Comparison of ENCODE assay signal across 1 cellular context in the genomic region with DNA sequence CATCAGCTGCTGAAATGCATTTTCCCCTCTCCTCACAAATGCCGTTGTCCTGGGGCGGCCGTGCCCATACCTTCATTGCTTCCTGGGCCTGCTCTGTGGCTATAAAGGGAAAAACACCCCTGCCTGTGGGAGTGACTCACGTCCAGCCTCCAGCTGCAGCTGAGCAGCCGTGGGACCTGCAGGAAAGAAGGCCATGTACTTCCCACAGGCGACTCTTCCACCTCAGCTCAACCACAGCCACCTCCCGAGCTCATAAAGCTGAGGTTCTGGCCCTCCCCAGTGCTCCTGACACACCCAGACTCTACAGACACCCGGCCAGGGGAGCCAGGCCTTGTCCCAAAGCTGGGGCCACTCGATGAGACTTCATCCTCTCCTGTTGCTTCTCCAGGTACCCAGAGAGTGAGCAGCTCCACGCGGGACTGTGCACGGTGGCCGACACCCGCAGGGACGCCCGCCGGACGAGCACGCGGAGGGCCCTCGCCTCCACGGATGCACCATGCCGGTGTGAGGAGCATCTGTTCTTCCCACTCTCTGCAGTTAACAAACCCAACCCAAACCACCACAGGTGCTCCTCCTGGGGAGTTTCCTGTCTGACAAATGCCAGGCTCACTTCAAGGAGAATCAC.
TF ChIP-seq lines count a peak whose summit lies in the region.

No MANE protein-coding gene starts in this region.

TF ChIP-seq in WTC11, 78 proteins besides CTCF, POLR2A, EP300 and RAD21 (continued from another document):
- TF ChIP-seq, protein P1, sequence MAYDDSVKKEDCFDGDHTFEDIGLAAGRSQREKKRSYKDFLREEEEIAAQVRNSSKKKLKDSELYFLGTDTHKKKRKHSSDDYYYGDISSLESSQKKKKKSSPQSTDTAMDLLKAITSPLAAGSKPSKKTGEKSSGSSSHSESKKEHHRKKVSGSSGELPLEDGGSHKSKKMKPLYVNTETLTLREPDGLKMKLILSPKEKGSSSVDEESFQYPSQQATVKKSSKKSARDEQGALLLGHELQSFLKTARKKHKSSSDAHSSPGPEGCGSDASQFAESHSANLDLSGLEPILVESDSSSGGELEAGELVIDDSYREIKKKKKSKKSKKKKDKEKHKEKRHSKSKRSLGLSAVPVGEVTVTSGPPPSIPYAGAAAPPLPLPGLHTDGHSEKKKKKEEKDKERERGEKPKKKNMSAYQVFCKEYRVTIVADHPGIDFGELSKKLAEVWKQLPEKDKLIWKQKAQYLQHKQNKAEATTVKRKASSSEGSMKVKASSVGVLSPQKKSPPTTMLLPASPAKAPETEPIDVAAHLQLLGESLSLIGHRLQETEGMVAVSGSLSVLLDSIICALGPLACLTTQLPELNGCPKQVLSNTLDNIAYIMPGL (CRISPR knock-in tag; IDR thresholded peaks at IDR 0.05), result no peak
- TF ChIP-seq, protein P2, sequence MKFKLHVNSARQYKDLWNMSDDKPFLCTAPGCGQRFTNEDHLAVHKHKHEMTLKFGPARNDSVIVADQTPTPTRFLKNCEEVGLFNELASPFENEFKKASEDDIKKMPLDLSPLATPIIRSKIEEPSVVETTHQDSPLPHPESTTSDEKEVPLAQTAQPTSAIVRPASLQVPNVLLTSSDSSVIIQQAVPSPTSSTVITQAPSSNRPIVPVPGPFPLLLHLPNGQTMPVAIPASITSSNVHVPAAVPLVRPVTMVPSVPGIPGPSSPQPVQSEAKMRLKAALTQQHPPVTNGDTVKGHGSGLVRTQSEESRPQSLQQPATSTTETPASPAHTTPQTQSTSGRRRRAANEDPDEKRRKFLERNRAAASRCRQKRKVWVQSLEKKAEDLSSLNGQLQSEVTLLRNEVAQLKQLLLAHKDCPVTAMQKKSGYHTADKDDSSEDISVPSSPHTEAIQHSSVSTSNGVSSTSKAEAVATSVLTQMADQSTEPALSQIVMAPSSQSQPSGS (CRISPR knock-in tag; IDR thresholded peaks at IDR 0.05; ENCODE audit: borderline replicate concordance, low read depth), result no peak
- TF ChIP-seq NFATC4 (CRISPR knock-in tag; IDR thresholded peaks at IDR 0.05) (no peak), ZNF423 (CRISPR knock-in tag; IDR thresholded peaks at IDR 0.05) (no peak), OVOL2 (CRISPR knock-in tag; IDR thresholded peaks at IDR 0.05; ENCODE audit: borderline replicate concordance) (no peak), ZNF219 (CRISPR knock-in tag; IDR thresholded peaks at IDR 0.05; ENCODE audit: borderline replicate concordance) (no peak), ZNF138 (CRISPR knock-in tag; conservative IDR thresholded peaks at IDR 0.05) (no peak), ESRRA (CRISPR knock-in tag; IDR thresholded peaks at IDR 0.05; ENCODE audit: borderline replicate concordance) (no peak), NFYB (CRISPR knock-in tag; conservative IDR thresholded peaks at IDR 0.05; ENCODE audit: low read depth) (no peak), RELA (CRISPR knock-in tag; IDR thresholded peaks at IDR 0.05; ENCODE audit: borderline replicate concordance) (no peak), ZNF121 (CRISPR knock-in tag; IDR thresholded peaks at IDR 0.05) (no peak), ZNF416 (CRISPR knock-in tag; IDR thresholded peaks at IDR 0.05) (no peak)
- TF ChIP-seq, protein P3, sequence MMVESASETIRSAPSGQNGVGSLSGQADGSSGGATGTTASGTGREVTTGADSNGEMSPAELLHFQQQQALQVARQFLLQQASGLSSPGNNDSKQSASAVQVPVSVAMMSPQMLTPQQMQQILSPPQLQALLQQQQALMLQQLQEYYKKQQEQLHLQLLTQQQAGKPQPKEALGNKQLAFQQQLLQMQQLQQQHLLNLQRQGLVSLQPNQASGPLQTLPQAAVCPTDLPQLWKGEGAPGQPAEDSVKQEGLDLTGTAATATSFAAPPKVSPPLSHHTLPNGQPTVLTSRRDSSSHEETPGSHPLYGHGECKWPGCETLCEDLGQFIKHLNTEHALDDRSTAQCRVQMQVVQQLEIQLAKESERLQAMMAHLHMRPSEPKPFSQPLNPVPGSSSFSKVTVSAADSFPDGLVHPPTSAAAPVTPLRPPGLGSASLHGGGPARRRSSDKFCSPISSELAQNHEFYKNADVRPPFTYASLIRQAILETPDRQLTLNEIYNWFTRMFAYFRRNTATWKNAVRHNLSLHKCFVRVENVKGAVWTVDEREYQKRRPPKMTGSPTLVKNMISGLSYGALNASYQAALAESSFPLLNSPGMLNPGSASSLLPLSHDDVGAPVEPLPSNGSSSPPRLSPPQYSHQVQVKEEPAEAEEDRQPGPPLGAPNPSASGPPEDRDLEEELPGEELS (CRISPR knock-in tag; IDR thresholded peaks at IDR 0.05), result no peak
- TF ChIP-seq, protein P4, sequence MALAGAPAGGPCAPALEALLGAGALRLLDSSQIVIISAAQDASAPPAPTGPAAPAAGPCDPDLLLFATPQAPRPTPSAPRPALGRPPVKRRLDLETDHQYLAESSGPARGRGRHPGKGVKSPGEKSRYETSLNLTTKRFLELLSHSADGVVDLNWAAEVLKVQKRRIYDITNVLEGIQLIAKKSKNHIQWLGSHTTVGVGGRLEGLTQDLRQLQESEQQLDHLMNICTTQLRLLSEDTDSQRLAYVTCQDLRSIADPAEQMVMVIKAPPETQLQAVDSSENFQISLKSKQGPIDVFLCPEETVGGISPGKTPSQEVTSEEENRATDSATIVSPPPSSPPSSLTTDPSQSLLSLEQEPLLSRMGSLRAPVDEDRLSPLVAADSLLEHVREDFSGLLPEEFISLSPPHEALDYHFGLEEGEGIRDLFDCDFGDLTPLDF (CRISPR knock-in tag; IDR thresholded peaks at IDR 0.05), result no peak
- TF ChIP-seq, protein P5, sequence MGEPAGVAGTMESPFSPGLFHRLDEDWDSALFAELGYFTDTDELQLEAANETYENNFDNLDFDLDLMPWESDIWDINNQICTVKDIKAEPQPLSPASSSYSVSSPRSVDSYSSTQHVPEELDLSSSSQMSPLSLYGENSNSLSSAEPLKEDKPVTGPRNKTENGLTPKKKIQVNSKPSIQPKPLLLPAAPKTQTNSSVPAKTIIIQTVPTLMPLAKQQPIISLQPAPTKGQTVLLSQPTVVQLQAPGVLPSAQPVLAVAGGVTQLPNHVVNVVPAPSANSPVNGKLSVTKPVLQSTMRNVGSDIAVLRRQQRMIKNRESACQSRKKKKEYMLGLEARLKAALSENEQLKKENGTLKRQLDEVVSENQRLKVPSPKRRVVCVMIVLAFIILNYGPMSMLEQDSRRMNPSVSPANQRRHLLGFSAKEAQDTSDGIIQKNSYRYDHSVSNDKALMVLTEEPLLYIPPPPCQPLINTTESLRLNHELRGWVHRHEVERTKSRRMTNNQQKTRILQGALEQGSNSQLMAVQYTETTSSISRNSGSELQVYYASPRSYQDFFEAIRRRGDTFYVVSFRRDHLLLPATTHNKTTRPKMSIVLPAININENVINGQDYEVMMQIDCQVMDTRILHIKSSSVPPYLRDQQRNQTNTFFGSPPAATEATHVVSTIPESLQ (CRISPR knock-in tag; IDR thresholded peaks at IDR 0.05), result no peak
- TF ChIP-seq, protein P6, sequence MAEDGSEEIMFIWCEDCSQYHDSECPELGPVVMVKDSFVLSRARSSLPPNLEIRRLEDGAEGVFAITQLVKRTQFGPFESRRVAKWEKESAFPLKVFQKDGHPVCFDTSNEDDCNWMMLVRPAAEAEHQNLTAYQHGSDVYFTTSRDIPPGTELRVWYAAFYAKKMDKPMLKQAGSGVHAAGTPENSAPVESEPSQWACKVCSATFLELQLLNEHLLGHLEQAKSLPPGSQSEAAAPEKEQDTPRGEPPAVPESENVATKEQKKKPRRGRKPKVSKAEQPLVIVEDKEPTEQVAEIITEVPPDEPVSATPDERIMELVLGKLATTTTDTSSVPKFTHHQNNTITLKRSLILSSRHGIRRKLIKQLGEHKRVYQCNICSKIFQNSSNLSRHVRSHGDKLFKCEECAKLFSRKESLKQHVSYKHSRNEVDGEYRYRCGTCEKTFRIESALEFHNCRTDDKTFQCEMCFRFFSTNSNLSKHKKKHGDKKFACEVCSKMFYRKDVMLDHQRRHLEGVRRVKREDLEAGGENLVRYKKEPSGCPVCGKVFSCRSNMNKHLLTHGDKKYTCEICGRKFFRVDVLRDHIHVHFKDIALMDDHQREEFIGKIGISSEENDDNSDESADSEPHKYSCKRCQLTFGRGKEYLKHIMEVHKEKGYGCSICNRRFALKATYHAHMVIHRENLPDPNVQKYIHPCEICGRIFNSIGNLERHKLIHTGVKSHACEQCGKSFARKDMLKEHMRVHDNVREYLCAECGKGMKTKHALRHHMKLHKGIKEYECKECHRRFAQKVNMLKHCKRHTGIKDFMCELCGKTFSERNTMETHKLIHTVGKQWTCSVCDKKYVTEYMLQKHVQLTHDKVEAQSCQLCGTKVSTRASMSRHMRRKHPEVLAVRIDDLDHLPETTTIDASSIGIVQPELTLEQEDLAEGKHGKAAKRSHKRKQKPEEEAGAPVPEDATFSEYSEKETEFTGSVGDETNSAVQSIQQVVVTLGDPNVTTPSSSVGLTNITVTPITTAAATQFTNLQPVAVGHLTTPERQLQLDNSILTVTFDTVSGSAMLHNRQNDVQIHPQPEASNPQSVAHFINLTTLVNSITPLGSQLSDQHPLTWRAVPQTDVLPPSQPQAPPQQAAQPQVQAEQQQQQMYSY (CRISPR knock-in tag; IDR thresholded peaks at IDR 0.05), result no peak
